ENCODE assay signal across 30 cellular contexts in the genomic region with DNA sequence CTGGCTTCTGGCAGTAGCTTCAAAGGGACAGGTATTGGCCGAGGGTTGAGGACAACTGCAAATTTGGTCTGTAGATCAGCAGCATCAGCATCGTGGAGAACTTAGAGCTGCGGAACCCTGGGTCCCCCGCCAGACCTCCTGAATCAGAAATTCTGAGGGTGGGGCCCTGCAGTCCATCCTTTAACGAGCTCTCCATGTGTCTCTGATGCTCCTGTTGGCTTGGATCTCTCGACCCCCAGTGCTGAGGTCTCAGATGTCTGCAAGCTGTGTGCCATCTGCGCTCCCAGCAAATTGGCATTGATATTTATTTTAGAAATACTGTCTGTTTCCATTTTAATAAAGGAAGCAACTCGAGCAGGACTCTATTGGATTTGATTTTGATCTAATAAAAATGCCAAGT.
"Had no signal": no experiment of that assay in that cellular context is flagged by ENCODE, and none has a peak within 500 bp of the region (broad histone marks: within the 10 kb centered on the region; RNA-seq: fewer than 3 reads in every experiment).

No MANE protein-coding gene starts in this region.

- H3K9me3 Mint-ChIP-seq: activated B cell treated with CpG ODN at 0.5 μM for 24 hours; activated CD4-positive, alpha-beta memory T cell treated with anti-CD3 and anti-CD28 coated beads for 36 hours; activated naive CD4-positive, alpha-beta T cell treated with anti-CD3 and anti-CD28 coated beads for 36 hours; activated naive CD4-positive, alpha-beta T cell treated with anti-CD3 and anti-CD28 coated beads, Interleukin-2, amount 50 U/mL, for 24 hours; activated naive CD8-positive, alpha-beta T cell treated with anti-CD3 and anti-CD28 coated beads for 36 hours; activated T-helper 1 cell treated with anti-CD3 and anti-CD28 coated beads, Interleukin-12 subunit alpha, Interleukin-12 subunit beta, Interleukin-2, Interleukin-4 antibody, amounts not matched to agents 30 ng/mL and 10 ng/mL and 1 ng/mL, durations not matched to agents 14 hours and 24 hours and 36 hours; activated T-helper 2 cell treated with anti-CD3 and anti-CD28 coated beads, Interferon-gamma antibody, Interleukin-2, Interleukin-4, amounts not matched to agents 10 μg/mL and 5 μg/mL and 100 μg/mL, durations not matched to agents 14 hours and 24 hours and 36 hours; dendritic cell treated with granulocyte-macrophage colony-stimulating factor and Interleukin-4, amounts not matched to agents 40 ng/mL and 50 ng/mL, for 4 days; endodermal cell; T-helper 2 cell treated with Interferon-gamma antibody and Interleukin-4, amounts not matched to agents 5 μg/mL and 100 μg/mL, for 36 hours had no signal

- H3K4me1 Mint-ChIP-seq: activated B cell treated with CpG ODN at 0.5 μM for 24 hours; activated naive CD8-positive, alpha-beta T cell treated with anti-CD3 and anti-CD28 coated beads for 36 hours; activated naive CD8-positive, alpha-beta T cell treated with anti-CD3 and anti-CD28 coated beads, Interleukin-2, amount 50 U/mL, for 24 hours had no signal

- H3K27ac ChIP-seq: adrenal gland, body of pancreas, coronary artery, dorsolateral prefrontal cortex, WERI-Rb-1 had no signal

- DNase-seq: activated B cell treated with CpG ODN at 0.5 μM for 24 hours; activated CD4-positive, alpha-beta memory T cell treated with anti-CD3 and anti-CD28 coated beads for 36 hours; activated CD4-positive, alpha-beta T cell treated with anti-CD3 and anti-CD28 coated beads for 48 hours; activated CD8-positive, alpha-beta memory T cell treated with anti-CD3 and anti-CD28 coated beads, Interleukin-2, amount 10 ng/mL, durations not matched to agents 7 days and 5 days; activated CD8-positive, alpha-beta memory T cell treated with anti-CD3 and anti-CD28 coated beads, Interleukin-2, amount 50 U/mL, for 4 hours; activated CD8-positive, alpha-beta T cell treated with anti-CD3 and anti-CD28 coated beads, Interleukin-2, amount 10 ng/mL, durations not matched to agents 7 days and 5 days; activated effector memory CD4-positive, alpha-beta T cell treated with anti-CD3 and anti-CD28 coated beads, Interleukin-2, amount 50 U/mL, for 16 hours; activated naive CD4-positive, alpha-beta T cell treated with anti-CD3 and anti-CD28 coated beads for 36 hours; activated naive CD8-positive, alpha-beta T cell treated with anti-CD3 and anti-CD28 coated beads for 36 hours; activated naive CD8-positive, alpha-beta T cell treated with anti-CD3 and anti-CD28 coated beads, Interleukin-2, amount 50 U/mL, for 24 hours; activated T-cell treated with anti-CD3 and anti-CD28 coated beads, Interleukin-2, amount 50 U/mL, for 1 hour; activated T-cell treated with anti-CD3 and anti-CD28 coated beads, Interleukin-2, amount 50 U/mL, for 48 hours; adrenal gland; amygdala; aorta; body of pancreas; effector memory CD4-positive, alpha-beta T cell; endodermal cell; foreskin fibroblast; head of caudate nucleus; T-helper 17 cell; T1000; WERI-Rb-1 had no signal

- H3K4me3 ChIP-seq: adrenal gland, body of pancreas, coronary artery, dorsolateral prefrontal cortex had no signal

- H3K36me3 Mint-ChIP-seq: activated CD8-positive, alpha-beta memory T cell treated with anti-CD3 and anti-CD28 coated beads, Interleukin-2, amount 10 ng/mL, durations not matched to agents 7 days and 5 days; activated naive CD4-positive, alpha-beta T cell treated with anti-CD3 and anti-CD28 coated beads, Interleukin-2, amount 50 U/mL, for 24 hours; activated naive CD8-positive, alpha-beta T cell treated with anti-CD3 and anti-CD28 coated beads for 36 hours had no signal

- H3K4me3 Mint-ChIP-seq: activated B cell treated with CpG ODN at 0.5 μM for 24 hours; activated CD4-positive, alpha-beta memory T cell treated with anti-CD3 and anti-CD28 coated beads for 36 hours; activated CD8-positive, alpha-beta memory T cell treated with anti-CD3 and anti-CD28 coated beads, Interleukin-2, amount 10 ng/mL, durations not matched to agents 7 days and 5 days; activated CD8-positive, alpha-beta T cell treated with anti-CD3 and anti-CD28 coated beads, Interleukin-2, amount 10 ng/mL, durations not matched to agents 7 days and 5 days; activated naive CD4-positive, alpha-beta T cell treated with anti-CD3 and anti-CD28 coated beads for 36 hours; activated naive CD4-positive, alpha-beta T cell treated with anti-CD3 and anti-CD28 coated beads, Interleukin-2, amount 50 U/mL, for 24 hours; activated naive CD8-positive, alpha-beta T cell treated with anti-CD3 and anti-CD28 coated beads for 36 hours; activated naive CD8-positive, alpha-beta T cell treated with anti-CD3 and anti-CD28 coated beads, Interleukin-2, amount 50 U/mL, for 24 hours; activated T-helper 1 cell treated with anti-CD3 and anti-CD28 coated beads, Interleukin-12 subunit alpha, Interleukin-12 subunit beta, Interleukin-2, Interleukin-4 antibody, amounts not matched to agents 30 ng/mL and 10 ng/mL and 1 ng/mL, durations not matched to agents 14 hours and 24 hours and 36 hours; dendritic cell treated with granulocyte-macrophage colony-stimulating factor and Interleukin-4, amounts not matched to agents 40 ng/mL and 50 ng/mL, for 4 days; endodermal cell; T-helper 17 cell; T-helper 2 cell treated with Interferon-gamma antibody and Interleukin-4, amounts not matched to agents 5 μg/mL and 100 μg/mL, for 36 hours had no signal

- H3K27me3 ChIP-seq: body of pancreas, dorsolateral prefrontal cortex had no signal

- H3K36me3 ChIP-seq: adrenal gland, WERI-Rb-1 had no signal

- H3K27ac Mint-ChIP-seq: activated B cell treated with CpG ODN at 0.5 μM for 24 hours; activated CD4-positive, alpha-beta memory T cell treated with anti-CD3 and anti-CD28 coated beads for 36 hours; activated CD8-positive, alpha-beta memory T cell treated with anti-CD3 and anti-CD28 coated beads, Interleukin-2, amount 10 ng/mL, durations not matched to agents 7 days and 5 days; activated CD8-positive, alpha-beta T cell treated with anti-CD3 and anti-CD28 coated beads, Interleukin-2, amount 10 ng/mL, durations not matched to agents 7 days and 5 days; activated naive CD4-positive, alpha-beta T cell treated with anti-CD3 and anti-CD28 coated beads for 36 hours; activated naive CD4-positive, alpha-beta T cell treated with anti-CD3 and anti-CD28 coated beads, Interleukin-2, amount 50 U/mL, for 24 hours; activated naive CD8-positive, alpha-beta T cell treated with anti-CD3 and anti-CD28 coated beads for 36 hours; activated naive CD8-positive, alpha-beta T cell treated with anti-CD3 and anti-CD28 coated beads, Interleukin-2, amount 50 U/mL, for 24 hours; activated T-helper 1 cell treated with anti-CD3 and anti-CD28 coated beads, Interleukin-12 subunit alpha, Interleukin-12 subunit beta, Interleukin-2, Interleukin-4 antibody, amounts not matched to agents 30 ng/mL and 10 ng/mL and 1 ng/mL, durations not matched to agents 14 hours and 24 hours and 36 hours; activated T-helper 2 cell treated with anti-CD3 and anti-CD28 coated beads, Interferon-gamma antibody, Interleukin-2, Interleukin-4, amounts not matched to agents 10 μg/mL and 5 μg/mL and 100 μg/mL, durations not matched to agents 14 hours and 24 hours and 36 hours; dendritic cell treated with granulocyte-macrophage colony-stimulating factor and Interleukin-4, amounts not matched to agents 40 ng/mL and 50 ng/mL, for 4 days; endodermal cell; T-helper 17 cell; T-helper 2 cell treated with Interferon-gamma antibody and Interleukin-4, amounts not matched to agents 5 μg/mL and 100 μg/mL, for 36 hours had no signal

- H3K9me3 ChIP-seq: adrenal gland, body of pancreas had no signal

- H3K4me1 ChIP-seq: adrenal gland, body of pancreas had no signal
